In genomic region chr3:9059489-9060400, GRCh38 we compare ENCODE assay signal across 21 cellular contexts.
A peak's percentile ranks its signal among the peaks of the same experiment; 100 is the strongest.
DNase-seq lines count a peak whose midpoint lies in the region; ATAC-seq, FAIRE-seq and TF ChIP-seq lines count a peak whose summit lies in the region.
"Had no signal": no experiment of that assay in that cellular context is flagged by ENCODE, and none has a peak within 500 bp of the region (broad histone marks: within the 10 kb centered on the region; RNA-seq: fewer than 3 reads in every experiment).

No MANE protein-coding gene starts in this region.

- SMC1A ChIA-PET in GM12878 (lab: Charles Lee; ENCODE audit: uncharacterized antibody, unreplicated experiment), result interaction anchor here (0.7 to 2.7 kb wide), 2 partner anchors 14 to 160 kb away, joined by 3 to 8 read pairs; no protein-coding TSS in a partner anchor

- no peak for TF ChIP-seq EP300 in GM12878 (IDR thresholded peaks at IDR 0.05; ENCODE audit: borderline replicate concordance in 1 of 2, control insufficient read depth in 1 of 2, low read depth in 2 of 2, low read length in 2 of 2)

- TF ChIP-seq CTCF in GM12865 (IDR thresholded peaks at IDR 0.05; ENCODE audit: insufficient read depth, low read depth, low read length, missing control alignments) (no peak), GM12878 (IDR thresholded peaks at IDR 0.05 in 2 of 3, conservative IDR thresholded peaks at IDR 0.05 in 1 of 3; ENCODE audit: control insufficient read depth in 2 of 3, extremely low read depth in 1 of 3, insufficient read depth in 1 of 3, low read depth in 3 of 3, low read length in 3 of 3) (no peak), neural crest cell (conservative IDR thresholded peaks at IDR 0.05) (no peak), ascending aorta (IDR thresholded peaks at IDR 0.05) (no peak)

- TF ChIP-seq POLR2A in GM12878 (IDR thresholded peaks at IDR 0.05; ENCODE audit: low read depth, low read length), result no peak

- H3K27me3 Mint-ChIP-seq in neural crest cell (ENCODE audit: low read depth), result no peaks in the 10 kb centered on the region
- H3K27me3 Mint-ChIP-seq: CD4-positive, alpha-beta memory T cell had no signal

- no peaks in the 10 kb centered on the region for H3K9me3 Mint-ChIP-seq in neural crest cell

- H3K4me1 Mint-ChIP-seq in neural crest cell, result peaks cover 25% of the 10 kb centered on the region
- H3K4me1 Mint-ChIP-seq: B cell; CD4-positive, alpha-beta memory T cell had no signal

- BruUV-seq in GM12878 (replicated peaks; lab: Mats Ljungman, UMichigan), result no TSS peak

- H2AFZ ChIP-seq in GM12878 (ENCODE audit: control insufficient read depth, low read depth, low read length), result no peak overlapping the region

- H3K79me2 ChIP-seq in GM12878 (ENCODE audit: control insufficient read depth, insufficient read depth, low read length), result no peaks in the 10 kb centered on the region

- DNase-seq in GM12865 (ENCODE audit: low read depth) (peak; percentile 9), GM12878 (ENCODE audit: low read depth, low spot score) (no peak), neural crest cell (ENCODE audit: low read depth, low spot score) (no peak), posterior vena cava (ENCODE audit: low spot score) (no peak), SW480 (ENCODE audit: low spot score) (no peak), ascending aorta (ENCODE audit: low spot score in 2 of 2) (no peak)
- DNase-seq: CD4-positive, alpha-beta memory T cell; DMS153; DMS79 treated with DMSO at 0.1 percent for 48 hours; EL; HCEC 1CT; HFFc6 had no signal

- H3K9me3 ChIP-seq in GM12878 (replicated peaks; ENCODE audit: control insufficient read depth, insufficient read depth, low read length) (no peaks in the 10 kb centered on the region), ascending aorta (no peaks in the 10 kb centered on the region)

- TF ChIP-seq RAD21 in GM12878 (IDR thresholded peaks at IDR 0.05; ENCODE audit: insufficient read depth, low read depth, low read length), result no peak

- RAD21 ChIA-PET in GM12878 (lab: Charles Lee; ENCODE audit: unreplicated experiment), result interaction anchor here (1.1 kb wide), 1 partner anchor 87 kb away, joined by 3 read pairs; no protein-coding TSS in a partner anchor

- no peaks in the 10 kb centered on the region for H4K20me1 ChIP-seq in GM12878 (ENCODE audit: control insufficient read depth, insufficient read depth)

- H3K9ac ChIP-seq in GM12878 (ENCODE audit: control insufficient read depth, insufficient read depth, low read length), result no peak overlapping the region

- no peaks in the 10 kb centered on the region; a peak in 1 of 4 replicates for H3K27me3 ChIP-seq in GM12878 (replicated peaks in 1 of 2; ENCODE audit: control insufficient read depth in 2 of 2, insufficient read depth in 2 of 2, low read length in 1 of 2)
- H3K27me3 ChIP-seq in ascending aorta, result no peaks in the 10 kb centered on the region

- in situ Hi-C loops in GM12878 (cut with MboI), result no loop called here

- WGBS in GM12878 (ENCODE audit: insufficient coverage, insufficient replicate concordance, low lambda C conversion rate, missing lambda C conversion rate), result 15% methylated on average over 19 of the region's 19 CpGs

- no peak for FAIRE-seq in GM12878 (lab: Jason Lieb, UNC)
- FAIRE-seq: A204.1, G401.6, H1, HepG2, HTR-8/SVneo had no signal

- POLR2A ChIA-PET in GM12878 (lab: Charles Lee), result interaction anchor here (0.5 to 0.6 kb wide), 2 partner anchors 110 to 302 kb away, joined by 3 to 4 read pairs; no protein-coding TSS in a partner anchor

- H3K4me3 Mint-ChIP-seq in neural crest cell, result peak overlapping the region; percentile 6
- H3K4me3 Mint-ChIP-seq: B cell; CD4-positive, alpha-beta memory T cell; HFFc6 had no signal

- no peak overlapping the region for H3K4me3 ChIP-seq in GM12865 (ENCODE audit: low read depth, low read length)
- no peak overlapping the region for H3K4me3 ChIP-seq in GM12878
- no peak overlapping the region for H3K4me3 ChIP-seq in ascending aorta

- H3K27ac Mint-ChIP-seq in neural crest cell (ENCODE audit: unreplicated experiment), result peak overlapping the region; percentile 70
- H3K27ac Mint-ChIP-seq: B cell, HFFc6 had no signal

- CTCF ChIA-PET in GM12878 (lab: Yijun Ruan, JAX), result interaction anchor here (0.6 to 2.1 kb wide), 2 partner anchors 24 to 90 kb away, joined by 3 to 6 read pairs; no protein-coding TSS in a partner anchor

- H3K4me2 ChIP-seq in GM12878 (ENCODE audit: control insufficient read depth, insufficient read depth), result no peak overlapping the region

- ATAC-seq in HG02885 (IDR thresholded peaks at IDR 0.05; ENCODE audit: poor library complexity, unreplicated experiment) (peak; percentile 66), GM12878 (peak; percentile 50), GM21529 (IDR thresholded peaks at IDR 0.05; ENCODE audit: unreplicated experiment) (no peak)
- ATAC-seq: HepG2 had no signal

- intact Hi-C loops in GM12878 (cut with micrococcal nuclease; ENCODE audit: unreplicated experiment), result loop anchor here (10.0 kb wide), 1 partner anchor 395 kb away; no protein-coding TSS in a partner anchor
- intact Hi-C loops in posterior vena cava (cut with DNase I), result loop anchor here (5.0 to 10.0 kb wide), 2 partner anchors 65 to 67 kb away; no protein-coding TSS in a partner anchor
- intact Hi-C loops in ascending aorta (cut with DNase I), result no loop called here

- peaks cover 40% of the 10 kb centered on the region for H3K36me3 Mint-ChIP-seq in neural crest cell (ENCODE audit: low read depth)

- no peak overlapping the region for H3K27ac ChIP-seq in GM12878 (ENCODE audit: control insufficient read depth, insufficient read depth)
- H3K27ac ChIP-seq in ascending aorta, result no peak overlapping the region
- H3K27ac ChIP-seq: C4-2B had no signal

- no peaks in the 10 kb centered on the region for H3K36me3 ChIP-seq in GM12878 (ENCODE audit: control insufficient read depth in 2 of 2, insufficient read depth in 2 of 2, low read length in 1 of 2)
- no peaks in the 10 kb centered on the region for H3K36me3 ChIP-seq in ascending aorta

- no peaks in the 10 kb centered on the region for H3K4me1 ChIP-seq in GM12878 (ENCODE audit: control insufficient read depth, insufficient read depth, low read length)
- H3K4me1 ChIP-seq in ascending aorta, result no peaks in the 10 kb centered on the region

TF ChIP-seq in GM12878, 131 proteins besides CTCF, POLR2A, EP300 and RAD21 (continues in another document):
- TF ChIP-seq ZBED1 (IDR thresholded peaks at IDR 0.05; ENCODE audit: borderline replicate concordance), result no peak
- no peak for TF ChIP-seq TARDBP (IDR thresholded peaks at IDR 0.05; ENCODE audit: borderline replicate concordance)
- TF ChIP-seq PAX5 (IDR thresholded peaks at IDR 0.05; ENCODE audit: borderline replicate concordance, low read depth, low read length), result no peak
- no peak for TF ChIP-seq NFXL1 (IDR thresholded peaks at IDR 0.05; ENCODE audit: borderline replicate concordance)
- TF ChIP-seq MXI1 (IDR thresholded peaks at IDR 0.05; ENCODE audit: low read depth, low read length), result no peak
- TF ChIP-seq, protein P1, sequence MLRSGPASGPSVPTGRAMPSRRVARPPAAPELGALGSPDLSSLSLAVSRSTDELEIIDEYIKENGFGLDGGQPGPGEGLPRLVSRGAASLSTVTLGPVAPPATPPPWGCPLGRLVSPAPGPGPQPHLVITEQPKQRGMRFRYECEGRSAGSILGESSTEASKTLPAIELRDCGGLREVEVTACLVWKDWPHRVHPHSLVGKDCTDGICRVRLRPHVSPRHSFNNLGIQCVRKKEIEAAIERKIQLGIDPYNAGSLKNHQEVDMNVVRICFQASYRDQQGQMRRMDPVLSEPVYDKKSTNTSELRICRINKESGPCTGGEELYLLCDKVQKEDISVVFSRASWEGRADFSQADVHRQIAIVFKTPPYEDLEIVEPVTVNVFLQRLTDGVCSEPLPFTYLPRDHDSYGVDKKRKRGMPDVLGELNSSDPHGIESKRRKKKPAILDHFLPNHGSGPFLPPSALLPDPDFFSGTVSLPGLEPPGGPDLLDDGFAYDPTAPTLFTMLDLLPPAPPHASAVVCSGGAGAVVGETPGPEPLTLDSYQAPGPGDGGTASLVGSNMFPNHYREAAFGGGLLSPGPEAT (IDR thresholded peaks at IDR 0.05; ENCODE audit: low read depth), result no peak
- TF ChIP-seq CHD4 (IDR thresholded peaks at IDR 0.05), result no peak
- no peak for TF ChIP-seq RCOR1 (conservative IDR thresholded peaks at IDR 0.05; ENCODE audit: low read depth, low read length)
- TF ChIP-seq BCL11A (IDR thresholded peaks at IDR 0.05; ENCODE audit: low read depth, low read length), result no peak
- TF ChIP-seq FOXK2 (IDR thresholded peaks at IDR 0.05), result no peak
- TF ChIP-seq MTA3 (IDR thresholded peaks at IDR 0.05; ENCODE audit: borderline replicate concordance, low read length), result no peak
- no peak for TF ChIP-seq POLR2AphosphoS2 (IDR thresholded peaks at IDR 0.05; ENCODE audit: low read depth, low read length)
- no peak for TF ChIP-seq STAT3 (IDR thresholded peaks at IDR 0.05; ENCODE audit: low read depth, low read length)
- TF ChIP-seq, protein P2, sequence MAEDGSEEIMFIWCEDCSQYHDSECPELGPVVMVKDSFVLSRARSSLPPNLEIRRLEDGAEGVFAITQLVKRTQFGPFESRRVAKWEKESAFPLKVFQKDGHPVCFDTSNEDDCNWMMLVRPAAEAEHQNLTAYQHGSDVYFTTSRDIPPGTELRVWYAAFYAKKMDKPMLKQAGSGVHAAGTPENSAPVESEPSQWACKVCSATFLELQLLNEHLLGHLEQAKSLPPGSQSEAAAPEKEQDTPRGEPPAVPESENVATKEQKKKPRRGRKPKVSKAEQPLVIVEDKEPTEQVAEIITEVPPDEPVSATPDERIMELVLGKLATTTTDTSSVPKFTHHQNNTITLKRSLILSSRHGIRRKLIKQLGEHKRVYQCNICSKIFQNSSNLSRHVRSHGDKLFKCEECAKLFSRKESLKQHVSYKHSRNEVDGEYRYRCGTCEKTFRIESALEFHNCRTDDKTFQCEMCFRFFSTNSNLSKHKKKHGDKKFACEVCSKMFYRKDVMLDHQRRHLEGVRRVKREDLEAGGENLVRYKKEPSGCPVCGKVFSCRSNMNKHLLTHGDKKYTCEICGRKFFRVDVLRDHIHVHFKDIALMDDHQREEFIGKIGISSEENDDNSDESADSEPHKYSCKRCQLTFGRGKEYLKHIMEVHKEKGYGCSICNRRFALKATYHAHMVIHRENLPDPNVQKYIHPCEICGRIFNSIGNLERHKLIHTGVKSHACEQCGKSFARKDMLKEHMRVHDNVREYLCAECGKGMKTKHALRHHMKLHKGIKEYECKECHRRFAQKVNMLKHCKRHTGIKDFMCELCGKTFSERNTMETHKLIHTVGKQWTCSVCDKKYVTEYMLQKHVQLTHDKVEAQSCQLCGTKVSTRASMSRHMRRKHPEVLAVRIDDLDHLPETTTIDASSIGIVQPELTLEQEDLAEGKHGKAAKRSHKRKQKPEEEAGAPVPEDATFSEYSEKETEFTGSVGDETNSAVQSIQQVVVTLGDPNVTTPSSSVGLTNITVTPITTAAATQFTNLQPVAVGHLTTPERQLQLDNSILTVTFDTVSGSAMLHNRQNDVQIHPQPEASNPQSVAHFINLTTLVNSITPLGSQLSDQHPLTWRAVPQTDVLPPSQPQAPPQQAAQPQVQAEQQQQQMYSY (CRISPR knock-in tag; IDR thresholded peaks at IDR 0.05), result no peak
